37 cellular contexts compared by ENCODE assay signal in genomic region chr12:68303850-68304249, GRCh38. TPM values are rescaled to one million over a fixed set of nuclear protein-coding genes. Genes with fewer than 3 reads are reported as not detected.
DNase-seq lines count a peak whose midpoint lies in the region; ATAC-seq, FAIRE-seq and TF ChIP-seq lines count a peak whose summit lies in the region.
"Had no signal": no experiment of that assay in that cellular context is flagged by ENCODE, and none has a peak within 500 bp of the region (broad histone marks: within the 10 kb centered on the region; RNA-seq: fewer than 3 reads in every experiment).

No MANE protein-coding gene starts in this region.

- no peak overlapping the region for H3K27ac ChIP-seq in K562 (ENCODE audit: extremely low read depth, low read depth, low read length)
- H3K27ac ChIP-seq: ascending aorta, neutrophil, upper lobe of left lung had no signal

- H3K27me3 Mint-ChIP-seq in progenitor cell of endocrine pancreas = no peaks in the 10 kb centered on the region
- H3K27me3 Mint-ChIP-seq: activated CD4-positive, alpha-beta memory T cell treated with anti-CD3 and anti-CD28 coated beads, Interleukin-2, amount 10 ng/mL, durations not matched to agents 7 days and 5 days; activated naive CD4-positive, alpha-beta T cell treated with anti-CD3 and anti-CD28 coated beads, Interleukin-2, amount 50 U/mL, for 24 hours; activated T-helper 17 cell treated with anti-CD3 and anti-CD28 coated beads, Interleukin-2, amount 50 U/mL, for 72 hours; central memory CD8-positive, alpha-beta T cell; memory B cell; T-helper 17 cell had no signal

- peaks cover 36% of the 10 kb centered on the region for H3K36me3 Mint-ChIP-seq in progenitor cell of endocrine pancreas (ENCODE audit: insufficient read depth)

- FAIRE-seq in K562 (lab: Jason Lieb, UNC) = no peak

- H3K4me1 ChIP-seq in K562 (replicated peaks in 1 of 2; ENCODE audit: control insufficient read depth in 2 of 2, insufficient read depth in 2 of 2, low read length in 2 of 2) = no peaks in the 10 kb centered on the region
- H3K4me1 ChIP-seq: ascending aorta, HAP-1, heart right ventricle, upper lobe of left lung had no signal

- H3K36me3 ChIP-seq in K562 (ENCODE audit: control insufficient read depth, insufficient read depth, low read length) = no peaks in the 10 kb centered on the region

- no peak overlapping the region for H2AFZ ChIP-seq in K562 (ENCODE audit: low read depth, low read length)

- H4K20me1 ChIP-seq in K562 (replicated peaks; ENCODE audit: control insufficient read depth, insufficient read depth, low read length) = no peaks in the 10 kb centered on the region

- TF ChIP-seq RAD21 in K562 (CRISPR knock-in tag; conservative IDR thresholded peaks at IDR 0.05 in 1 of 2, IDR thresholded peaks at IDR 0.05 in 1 of 2) = no peak

- POLR2A ChIA-PET in K562 (lab: Yijun Ruan, JAX) = interaction anchor here (0.7 kb wide), 1 partner anchor 528 kb away, joined by 3 read pairs; no protein-coding TSS in a partner anchor

- H3K9me3 Mint-ChIP-seq in progenitor cell of endocrine pancreas (ENCODE audit: low read depth) = peaks cover 11% of the 10 kb centered on the region
- H3K9me3 Mint-ChIP-seq: central memory CD8-positive, alpha-beta T cell had no signal

- no peak for TF ChIP-seq CTCF in K562 (IDR thresholded peaks at IDR 0.05 in 2 of 3, conservative IDR thresholded peaks at IDR 0.05 in 1 of 3; ENCODE audit: insufficient read depth in 2 of 3, low read depth in 1 of 3, low read length in 3 of 3)
- no peak for TF ChIP-seq CTCF in fibroblast of pulmonary artery (IDR thresholded peaks at IDR 0.05; ENCODE audit: low read length, missing control alignments)
- no peak for TF ChIP-seq CTCF in progenitor cell of endocrine pancreas (IDR thresholded peaks at IDR 0.05; ENCODE audit: unreplicated experiment)
- no peak for TF ChIP-seq CTCF in GM20000 (IDR thresholded peaks at IDR 0.05; ENCODE audit: extremely low read depth, missing control alignments)

- no peak for ATAC-seq in K562
- no peak for ATAC-seq in GM21528 (IDR thresholded peaks at IDR 0.05; ENCODE audit: low FRiP score, unreplicated experiment)
- ATAC-seq: activated T-helper 17 cell treated with anti-CD3 and anti-CD28 coated beads, Interleukin-2, amount 50 U/mL, for 72 hours; T-helper 17 cell had no signal

- no peak for TF ChIP-seq POLR2A in K562 (conservative IDR thresholded peaks at IDR 0.05)

- no peaks in the 10 kb centered on the region; the same call in 1 of the 2 replicates for H3K9me3 ChIP-seq in K562 (replicated peaks; ENCODE audit: control insufficient read depth, insufficient read depth, low read depth, low read length)
- H3K9me3 ChIP-seq: HAP-1, neutrophil, SK-N-SH, upper lobe of left lung had no signal

- no peak overlapping the region for H3K4me3 ChIP-seq in K562
- no peak overlapping the region for H3K4me3 ChIP-seq in fibroblast of pulmonary artery (replicated peaks; ENCODE audit: low read depth, low read length)
- H3K4me3 ChIP-seq: ascending aorta, HAP-1, heart right ventricle, upper lobe of left lung had no signal

- H3K9me1 ChIP-seq in K562 (ENCODE audit: control insufficient read depth, insufficient read depth, low read length) = no peaks in the 10 kb centered on the region

- no peak overlapping the region for H3K4me3 Mint-ChIP-seq in progenitor cell of endocrine pancreas (ENCODE audit: low read depth)
- H3K4me3 Mint-ChIP-seq: activated CD4-positive, alpha-beta memory T cell treated with anti-CD3 and anti-CD28 coated beads, Interleukin-2, amount 10 ng/mL, durations not matched to agents 7 days and 5 days; activated naive CD4-positive, alpha-beta T cell treated with anti-CD3 and anti-CD28 coated beads, Interleukin-2, amount 50 U/mL, for 24 hours; activated T-helper 17 cell treated with anti-CD3 and anti-CD28 coated beads, Interleukin-2, amount 50 U/mL, for 72 hours; central memory CD8-positive, alpha-beta T cell; memory B cell; T-helper 17 cell had no signal

- H3K4me2 ChIP-seq in K562 (ENCODE audit: insufficient read depth, low read length) = no peak overlapping the region
- H3K4me2 ChIP-seq: SK-N-SH had no signal

- TF ChIP-seq EP300 in K562 (IDR thresholded peaks at IDR 0.05; ENCODE audit: low read length) = no peak

- in situ Hi-C loops in K562 (cut with MboI) = no loop called here

- intact Hi-C loops in K562 (cut with micrococcal nuclease) = no loop called here

- H3K27ac Mint-ChIP-seq in progenitor cell of endocrine pancreas = no peak overlapping the region
- H3K27ac Mint-ChIP-seq: activated CD4-positive, alpha-beta memory T cell treated with anti-CD3 and anti-CD28 coated beads, Interleukin-2, amount 10 ng/mL, durations not matched to agents 7 days and 5 days; activated naive CD4-positive, alpha-beta T cell treated with anti-CD3 and anti-CD28 coated beads, Interleukin-2, amount 50 U/mL, for 24 hours; activated T-helper 17 cell treated with anti-CD3 and anti-CD28 coated beads, Interleukin-2, amount 50 U/mL, for 72 hours; memory B cell; T-helper 17 cell had no signal

- no peaks in the 10 kb centered on the region for H3K79me2 ChIP-seq in K562 (ENCODE audit: control insufficient read depth, insufficient read depth, low read length)

- peak; percentile 16 for DNase-seq in HCEC 1CT
- DNase-seq in K562 (ENCODE audit: extremely low read depth in 1 of 4, low spot score in 3 of 4) = no peak
- DNase-seq in fibroblast of pulmonary artery (ENCODE audit: low read depth) = peak; percentile 65
- DNase-seq in mucosa of gallbladder (ENCODE audit: low spot score) = peak; percentile 30
- no peak for DNase-seq in progenitor cell of endocrine pancreas (ENCODE audit: low spot score, unreplicated experiment)
- DNase-seq in GM20000 (ENCODE audit: low spot score) = no peak
- no peak for DNase-seq in stimulated activated naive CD4-positive, alpha-beta T cell treated with Interleukin-2 at 50 U/mL for 16 hours (lab: John Stamatoyannopoulos, UW)
- DNase-seq: activated CD4-positive, alpha-beta memory T cell treated with anti-CD3 and anti-CD28 coated beads, Interleukin-2, amount 10 ng/mL, durations not matched to agents 7 days and 5 days; activated CD4-positive, alpha-beta T cell treated with anti-CD3 and anti-CD28 coated beads for 1 hour; activated CD8-positive, alpha-beta memory T cell treated with anti-CD3 and anti-CD28 coated beads, Interleukin-2, amount 50 U/mL, for 48 hours; DMS153; heart right ventricle; MM.1S; NCI-H1417 treated with DMSO at 0.1 percent for 48 hours; NCI-H2081 treated with DMSO at 0.1 percent for 48 hours; NCI-H345; NCI-H774; RPMI8226; SK-N-SH; stimulated activated CD4-positive, alpha-beta T cell treated with anti-CD3 and anti-CD28 coated beads, Interleukin-12 subunit alpha, Interleukin-12 subunit beta, amount 100 ng/mL, for 4 hours; stimulated activated CD4-positive, alpha-beta T cell treated with anti-CD3 and anti-CD28 coated beads, Interleukin-4, amount 100 ng/mL, for 1 hour; substantia nigra; T-helper 17 cell; upper lobe of left lung had no signal

- 80% methylated on average over 6 of the region's 6 CpGs for WGBS in K562 (ENCODE audit: insufficient coverage, low coverage, missing lambda C conversion rate)

- H3K4me1 Mint-ChIP-seq in progenitor cell of endocrine pancreas (ENCODE audit: low read depth) = no peaks in the 10 kb centered on the region
- H3K4me1 Mint-ChIP-seq: central memory CD8-positive, alpha-beta T cell had no signal

- CTCF ChIA-PET in K562 (lab: Yijun Ruan, JAX; ENCODE audit: low intra/inter-chr PET ratio) = no interaction called here

- H3K27me3 ChIP-seq in K562 (ENCODE audit: control insufficient read depth in 2 of 2, insufficient read depth in 2 of 2, low read length in 2 of 2) = no peaks in the 10 kb centered on the region
- H3K27me3 ChIP-seq: ascending aorta, heart right ventricle, neutrophil, upper lobe of left lung had no signal

- no TSS peak for BruUV-seq in K562 (replicated peaks; lab: Mats Ljungman, UMichigan)

- H3K9ac ChIP-seq in K562 (ENCODE audit: insufficient read depth in 1 of 2, low read depth in 2 of 2, low read length in 2 of 2) = no peak overlapping the region
- H3K9ac ChIP-seq: SK-N-SH had no signal

RNA-seq across cellular contexts. Expression of gene MDM1, which starts 28.3 kb away (rescaled TPM):
- total RNA-seq in K562 (2011; cell fraction: chromatin; rRNA removed; ENCODE audit: low replicate concordance) = 9.7 and 33.5 TPM in 2 replicates
- total RNA-seq in K562 (2011; cell fraction: nucleolus; rRNA removed) = 4.5 and 5.0 TPM in 2 replicates
- total RNA-seq in K562 (2011; cell fraction: nucleoplasm; rRNA removed) = 16.9 and 28.1 TPM in 2 replicates
- total RNA-seq in K562 (2014; rRNA removed) (8.8 and 10.4 TPM in 2 replicates), K562 (2014; rRNA removed; fragmentation: Illumina TruSeq; extraction: Trizol) (14.1 and 16.7 TPM in 2 replicates), K562 (2015; rRNA removed; fragmentation: Illumina TruSeq; extraction: Trizol) (16.4 and 16.8 TPM in 2 replicates), K562 (2021) (9.1 and 11.3 TPM in 2 replicates), mucosa of gallbladder (15.0 TPM), progenitor cell of endocrine pancreas (21.5 and 24.6 TPM in 2 replicates)
- polyA plus RNA-seq in K562 (2011; rRNA removed) (11.7 and 16.1 TPM in 2 replicates), K562 (2014; fragmentation: Illumina TruSeq; extraction: Trizol) (10.2 and 13.1 TPM in 2 replicates), K562 (2014; fragmentation: Nextera tagmentation; extraction: Ambion mirVana) (10 to 100 TPM in 1 of 2 experiments, 1 to 10 TPM in 1; 7.5 to 12.8 TPM), K562 (2014; rRNA removed) (13.8 and 15.5 TPM in 2 replicates)
- 1.5 and 3.5 TPM in 2 replicates for polyA plus RNA-seq in K562 (2011; cell fraction: cytosol; rRNA removed)
- 21.2 and 29.7 TPM in 2 replicates for polyA plus RNA-seq in K562 (2011; cell fraction: nucleus; rRNA removed)
- 8.0 and 8.2 TPM in 2 replicates for polyA plus RNA-seq in K562 (2012)
- polyA minus RNA-seq in K562 (2011; rRNA and poly(A)+ RNA removed) = 9.9 and 14.2 TPM in 2 replicates
- 1.9 and 5.3 TPM in 2 replicates for polyA minus RNA-seq in K562 (2011; cell fraction: cytosol; rRNA and poly(A)+ RNA removed)
- 20.6 and 41.8 TPM in 2 replicates for polyA minus RNA-seq in K562 (2011; cell fraction: nucleus; rRNA and poly(A)+ RNA removed)

RNA-seq across cellular contexts. Expression of gene IL22, which starts 50.4 kb away (rescaled TPM):
- total RNA-seq in K562 (2011; cell fraction: chromatin; rRNA removed; ENCODE audit: low replicate concordance) = not detected in 2 replicates
- not detected in 2 replicates for total RNA-seq in K562 (2011; cell fraction: nucleolus; rRNA removed)
- total RNA-seq in K562 (2011; cell fraction: nucleoplasm; rRNA removed) = not detected in 2 replicates
- total RNA-seq in K562 (2014; rRNA removed) (not detected in 2 replicates), K562 (2014; rRNA removed; fragmentation: Illumina TruSeq; extraction: Trizol) (not detected in 2 replicates), K562 (2015; rRNA removed; fragmentation: Illumina TruSeq; extraction: Trizol) (not detected in 2 replicates), K562 (2021) (not detected in 2 replicates), mucosa of gallbladder (not detected), progenitor cell of endocrine pancreas (not detected in 2 replicates)
- polyA plus RNA-seq in K562 (2011; rRNA removed) (not detected in 2 replicates), K562 (2014; fragmentation: Illumina TruSeq; extraction: Trizol) (not detected in 2 replicates), K562 (2014; fragmentation: Nextera tagmentation; extraction: Ambion mirVana) (not detected), K562 (2014; rRNA removed) (not detected in 2 replicates)
- polyA plus RNA-seq in K562 (2011; cell fraction: cytosol; rRNA removed) = not detected in 2 replicates
- polyA plus RNA-seq in K562 (2011; cell fraction: nucleus; rRNA removed) = not detected in 2 replicates
- not detected in 2 replicates for polyA plus RNA-seq in K562 (2012)
- not detected in 2 replicates for polyA minus RNA-seq in K562 (2011; rRNA and poly(A)+ RNA removed)
- polyA minus RNA-seq in K562 (2011; cell fraction: cytosol; rRNA and poly(A)+ RNA removed) = not detected in 2 replicates
- not detected in 2 replicates for polyA minus RNA-seq in K562 (2011; cell fraction: nucleus; rRNA and poly(A)+ RNA removed)
- total RNA-seq: A673, ascending aorta, dermis microvascular lymphatic vessel endothelial cell, fibroblast of lung, heart right ventricle, renal cortical epithelial cell, upper lobe of left lung had no signal
- polyA plus RNA-seq: BJ, fibroblast of lung, heart right ventricle, SK-N-SH had no signal

Comparison
In these comparisons a context has a peak if more than half of its experiments do, and no peak if none do; other contexts are left out.
1. DNase-seq: peak in HCEC 1CT (single experiment), fibroblast of pulmonary artery (single experiment) and mucosa of gallbladder (single experiment); none in K562 (0 of 4), progenitor cell of endocrine pancreas (single experiment), GM20000 (single experiment) and stimulated activated naive CD4-positive, alpha-beta T cell treated with Interleukin-2 at 50 U/mL for 16 hours (single experiment).